Comparison of ENCODE assay signal across 10 cellular contexts in genomic region chr6:96157018-96157565, GRCh38.
DNase-seq lines count a peak whose midpoint lies in the region; ATAC-seq lines count a peak whose summit lies in the region.
"Had no signal": no experiment of that assay in that cellular context is flagged by ENCODE, and none has a peak within 500 bp of the region (broad histone marks: within the 10 kb centered on the region; RNA-seq: fewer than 3 reads in every experiment).

No MANE protein-coding gene starts in this region.

- no peaks in the 10 kb centered on the region for H3K36me3 Mint-ChIP-seq in activated CD4-positive, alpha-beta T cell treated with anti-CD3 and anti-CD28 coated beads for 36 hours (ENCODE audit: low read depth)
- no peaks in the 10 kb centered on the region for H3K36me3 Mint-ChIP-seq in activated T-helper 1 cell treated with anti-CD3 and anti-CD28 coated beads, Interleukin-12 subunit alpha, Interleukin-12 subunit beta, Interleukin-2, Interleukin-4 antibody, amounts not matched to agents 30 ng/mL and 10 ng/mL and 1 ng/mL, durations not matched to agents 14 hours and 24 hours and 36 hours (ENCODE audit: low read depth)

- intact Hi-C loops in activated CD4-positive, alpha-beta T cell treated with anti-CD3 and anti-CD28 coated beads for 36 hours (cut with DNase I, micrococcal nuclease), result loop anchor here in 1 of 2 experiments (10.0 kb wide), 1 partner anchor 298 kb away; no protein-coding TSS in a partner anchor
- intact Hi-C loops in activated T-helper 1 cell treated with anti-CD3 and anti-CD28 coated beads, Interleukin-12 subunit alpha, Interleukin-12 subunit beta, Interleukin-2, Interleukin-4 antibody, amounts not matched to agents 30 ng/mL and 10 ng/mL and 1 ng/mL, durations not matched to agents 14 hours and 24 hours and 36 hours (cut with micrococcal nuclease), result loop anchor here (5.0 kb wide), 1 partner anchor 310 kb away; no protein-coding TSS in a partner anchor

- no peaks in the 10 kb centered on the region for H3K27me3 Mint-ChIP-seq in activated CD4-positive, alpha-beta T cell treated with anti-CD3 and anti-CD28 coated beads for 36 hours
- H3K27me3 Mint-ChIP-seq in activated T-helper 1 cell treated with anti-CD3 and anti-CD28 coated beads, Interleukin-12 subunit alpha, Interleukin-12 subunit beta, Interleukin-2, Interleukin-4 antibody, amounts not matched to agents 30 ng/mL and 10 ng/mL and 1 ng/mL, durations not matched to agents 14 hours and 24 hours and 36 hours (ENCODE audit: insufficient read depth), result no peaks in the 10 kb centered on the region
- H3K27me3 Mint-ChIP-seq: activated CD8-positive, alpha-beta T cell treated with anti-CD3 and anti-CD28 coated beads for 36 hours had no signal

- H3K9me3 Mint-ChIP-seq in activated CD4-positive, alpha-beta T cell treated with anti-CD3 and anti-CD28 coated beads for 36 hours (ENCODE audit: low read depth), result no peaks in the 10 kb centered on the region
- H3K9me3 Mint-ChIP-seq in activated T-helper 1 cell treated with anti-CD3 and anti-CD28 coated beads, Interleukin-12 subunit alpha, Interleukin-12 subunit beta, Interleukin-2, Interleukin-4 antibody, amounts not matched to agents 30 ng/mL and 10 ng/mL and 1 ng/mL, durations not matched to agents 14 hours and 24 hours and 36 hours, result no peaks in the 10 kb centered on the region
- H3K9me3 Mint-ChIP-seq: activated CD8-positive, alpha-beta T cell treated with anti-CD3 and anti-CD28 coated beads for 36 hours had no signal

- POLR2A ChIA-PET in activated CD4-positive, alpha-beta T cell treated with anti-CD3 and anti-CD28 coated beads for 36 hours (lab: Charles Lee), result no interaction called here

- H3K9me3 ChIP-seq in MG63, result no peaks in the 10 kb centered on the region

- no peak overlapping the region for H3K4me3 Mint-ChIP-seq in activated CD4-positive, alpha-beta T cell treated with anti-CD3 and anti-CD28 coated beads for 36 hours
- no peak overlapping the region for H3K4me3 Mint-ChIP-seq in activated T-helper 1 cell treated with anti-CD3 and anti-CD28 coated beads, Interleukin-12 subunit alpha, Interleukin-12 subunit beta, Interleukin-2, Interleukin-4 antibody, amounts not matched to agents 30 ng/mL and 10 ng/mL and 1 ng/mL, durations not matched to agents 14 hours and 24 hours and 36 hours
- H3K4me3 Mint-ChIP-seq: activated CD8-positive, alpha-beta T cell treated with anti-CD3 and anti-CD28 coated beads for 36 hours had no signal

- no peaks in the 10 kb centered on the region for H3K27me3 ChIP-seq in MG63

- CTCF ChIA-PET in activated CD4-positive, alpha-beta T cell treated with anti-CD3 and anti-CD28 coated beads for 36 hours (lab: Charles Lee), result no interaction called here

- H3K4me1 Mint-ChIP-seq in activated CD4-positive, alpha-beta T cell treated with anti-CD3 and anti-CD28 coated beads for 36 hours, result no peaks in the 10 kb centered on the region
- H3K4me1 Mint-ChIP-seq in activated T-helper 1 cell treated with anti-CD3 and anti-CD28 coated beads, Interleukin-12 subunit alpha, Interleukin-12 subunit beta, Interleukin-2, Interleukin-4 antibody, amounts not matched to agents 30 ng/mL and 10 ng/mL and 1 ng/mL, durations not matched to agents 14 hours and 24 hours and 36 hours (ENCODE audit: low read depth), result peaks cover 7% of the 10 kb centered on the region

- no peak overlapping the region for H3K27ac Mint-ChIP-seq in activated CD4-positive, alpha-beta T cell treated with anti-CD3 and anti-CD28 coated beads for 36 hours
- H3K27ac Mint-ChIP-seq in activated T-helper 1 cell treated with anti-CD3 and anti-CD28 coated beads, Interleukin-12 subunit alpha, Interleukin-12 subunit beta, Interleukin-2, Interleukin-4 antibody, amounts not matched to agents 30 ng/mL and 10 ng/mL and 1 ng/mL, durations not matched to agents 14 hours and 24 hours and 36 hours, result no peak overlapping the region
- H3K27ac Mint-ChIP-seq: activated CD8-positive, alpha-beta T cell treated with anti-CD3 and anti-CD28 coated beads for 36 hours had no signal

- ATAC-seq in activated CD4-positive, alpha-beta T cell treated with anti-CD3 and anti-CD28 coated beads for 36 hours, result peak; percentile 23
- peak; percentile 65 for ATAC-seq in HG02678 (IDR thresholded peaks at IDR 0.05; ENCODE audit: unreplicated experiment)
- ATAC-seq: activated CD8-positive, alpha-beta T cell treated with anti-CD3 and anti-CD28 coated beads for 36 hours had no signal

- no peak for DNase-seq in activated CD4-positive, alpha-beta T cell treated with anti-CD3 and anti-CD28 coated beads for 36 hours
- DNase-seq in activated CD4-positive, alpha-beta T cell treated with anti-CD3 and anti-CD28 coated beads for 4 hours, result no peak
- DNase-seq in MG63 (no peak), renal cortical epithelial cell (ENCODE audit: low read depth) (peak; percentile 40), activated gamma-delta T cell (lab: John Stamatoyannopoulos, UW) (no peak), NCI-H510A treated with DMSO at 0.1 percent for 48 hours (lab: John Stamatoyannopoulos, UW) (no peak)
- no peak for DNase-seq in activated T-helper 1 cell treated with anti-CD3 and anti-CD28 coated beads, Interleukin-12 subunit alpha, Interleukin-12 subunit beta, Interleukin-2, Interleukin-4 antibody, amounts not matched to agents 30 ng/mL and 10 ng/mL and 1 ng/mL, durations not matched to agents 14 hours and 24 hours and 36 hours (ENCODE audit: low spot score)
- DNase-seq: activated CD8-positive, alpha-beta T cell treated with anti-CD3 and anti-CD28 coated beads for 36 hours; occipital lobe had no signal

- H3K4me3 ChIP-seq in MG63, result peak overlapping the region; percentile 29

- H3K36me3 ChIP-seq in MG63, result no peaks in the 10 kb centered on the region
